ENCODE assay signal across 18 cellular contexts in genomic region chr6:105196076-105196475, GRCh38. TPM values are rescaled to one million over a fixed set of nuclear protein-coding genes. Genes with fewer than 3 reads are reported as not detected.
DNase-seq lines count a peak whose midpoint lies in the region; ATAC-seq and TF ChIP-seq lines count a peak whose summit lies in the region.
"Had no signal": no experiment of that assay in that cellular context is flagged by ENCODE, and none has a peak within 500 bp of the region (broad histone marks: within the 10 kb centered on the region; RNA-seq: fewer than 3 reads in every experiment).

No MANE protein-coding gene starts in this region.

- no peak overlapping the region for H3K27ac Mint-ChIP-seq in HFFc6

- H3K36me3 Mint-ChIP-seq in HFFc6 (ENCODE audit: low read depth), result no peaks in the 10 kb centered on the region; the same call in 1 of the 2 replicates

- no peak overlapping the region for H3K4me3 ChIP-seq in fibroblast of pulmonary artery (replicated peaks; ENCODE audit: low read depth, low read length)
- H3K4me3 ChIP-seq: MG63 had no signal

- peaks cover 45% of the 10 kb centered on the region for H3K4me1 Mint-ChIP-seq in HFFc6 (ENCODE audit: low read depth)

- DNase-seq in HFFc6, result peak; percentile 7
- peak; percentile 69 for DNase-seq in amniotic epithelial cell (ENCODE audit: low read depth)
- peak; percentile 37 for DNase-seq in fibroblast of pulmonary artery (ENCODE audit: low read depth)
- no peak for DNase-seq in ecto neural progenitor cell (ENCODE audit: low spot score)
- no peak for DNase-seq in NCI-H446 (lab: John Stamatoyannopoulos, UW)
- DNase-seq: Caco-2, DMS53, GOT3, Karpas-422, MG63, NCI-H1092, NCI-H2081 treated with DMSO at 0.1 percent for 48 hours, NCI-H524, SHP77 treated with DMSO at 0.1 percent for 48 hours had no signal

- no peak for TF ChIP-seq CTCF in HFFc6 (IDR thresholded peaks at IDR 0.05)
- TF ChIP-seq CTCF in fibroblast of pulmonary artery (IDR thresholded peaks at IDR 0.05; ENCODE audit: low read length, missing control alignments), result no peak

- H3K27me3 Mint-ChIP-seq in HFFc6 (ENCODE audit: insufficient read depth), result no peaks in the 10 kb centered on the region; the same call in 1 of the 2 replicates

- ATAC-seq in HG02973 (IDR thresholded peaks at IDR 0.05; ENCODE audit: unreplicated experiment) (no peak), HG03354 (IDR thresholded peaks at IDR 0.05; ENCODE audit: poor library complexity, severe bottlenecking, unreplicated experiment) (no peak)
- ATAC-seq: Panc1 had no signal

- no peak overlapping the region for H3K4me3 Mint-ChIP-seq in HFFc6

- H3K9me3 Mint-ChIP-seq in HFFc6, result peaks cover 10% of the 10 kb centered on the region; the same call in 1 of the 2 replicates

RNA-seq across cellular contexts. Expression of gene POPDC3, which starts 16.3 kb away (rescaled TPM):
- total RNA-seq in HFFc6 (2021; fragmentation: NEBNext Ultra II Directional; extraction: Animal tissue kit (Norgen Biotek cat#: 25700)), result 10 to 100 TPM; 15.4 to 24.1 (median 21.2) TPM
- total RNA-seq: HT-29 had no signal

Comparison
In these comparisons a context has a peak if more than half of its experiments do, and no peak if none do; other contexts are left out.
1. DNase-seq: peak in HFFc6 (single experiment), amniotic epithelial cell (single experiment) and fibroblast of pulmonary artery (single experiment); none in ecto neural progenitor cell (single experiment) and NCI-H446 (0 of 2).